Comparison of ENCODE assay signal across 35 cellular contexts in genomic region chr16:86390335-86390734, GRCh38.
"Had no signal": no experiment of that assay in that cellular context is flagged by ENCODE, and none has a peak within 500 bp of the region (broad histone marks: within the 10 kb centered on the region; RNA-seq: fewer than 3 reads in every experiment).

No MANE protein-coding gene starts in this region.

- H3K4me3 Mint-ChIP-seq: activated B cell treated with CpG ODN at 0.5 μM for 24 hours; activated CD4-positive, alpha-beta memory T cell treated with anti-CD3 and anti-CD28 coated beads for 36 hours; activated CD4-positive, alpha-beta T cell treated with anti-CD3 and anti-CD28 coated beads for 36 hours; activated CD8-positive, alpha-beta T cell treated with anti-CD3 and anti-CD28 coated beads for 36 hours; activated naive CD4-positive, alpha-beta T cell treated with anti-CD3 and anti-CD28 coated beads, Interleukin-2, amount 10 ng/mL, durations not matched to agents 7 days and 5 days; activated naive CD4-positive, alpha-beta T cell treated with anti-CD3 and anti-CD28 coated beads, Interleukin-2, amount 50 U/mL, for 24 hours; activated naive CD8-positive, alpha-beta T cell; activated naive CD8-positive, alpha-beta T cell treated with anti-CD3 and anti-CD28 coated beads, Interleukin-2, amount 10 ng/mL, durations not matched to agents 7 days and 5 days; activated naive CD8-positive, alpha-beta T cell treated with anti-CD3 and anti-CD28 coated beads, Interleukin-2, amount 50 U/mL, for 24 hours; activated T-cell treated with anti-CD3 and anti-CD28 coated beads, Interleukin-2, amount 50 U/mL, for 4 hours; activated T-cell treated with anti-CD3 and anti-CD28 coated beads, Interleukin-2, amount 50 U/mL, for 72 hours; activated T-helper 1 cell treated with anti-CD3 and anti-CD28 coated beads, Interleukin-12 subunit alpha, Interleukin-12 subunit beta, Interleukin-2, Interleukin-4 antibody, amounts not matched to agents 30 ng/mL and 10 ng/mL and 1 ng/mL, durations not matched to agents 14 hours and 24 hours and 36 hours; activated T-helper 17 cell treated with anti-CD3 and anti-CD28 coated beads, Interleukin-2, amount 50 U/mL, for 72 hours; brain; central memory CD8-positive, alpha-beta T cell; T-cell; T-helper 17 cell had no signal

- H3K36me3 Mint-ChIP-seq: activated CD4-positive, alpha-beta memory T cell treated with anti-CD3 and anti-CD28 coated beads for 36 hours; activated naive CD4-positive, alpha-beta T cell treated with anti-CD3 and anti-CD28 coated beads, Interleukin-2, amount 10 ng/mL, durations not matched to agents 7 days and 5 days; activated naive CD4-positive, alpha-beta T cell treated with anti-CD3 and anti-CD28 coated beads, Interleukin-2, amount 50 U/mL, for 24 hours; activated naive CD8-positive, alpha-beta T cell; activated naive CD8-positive, alpha-beta T cell treated with anti-CD3 and anti-CD28 coated beads, Interleukin-2, amount 10 ng/mL, durations not matched to agents 7 days and 5 days; brain; T-cell had no signal

- H3K9me3 Mint-ChIP-seq: activated B cell treated with CpG ODN at 0.5 μM for 24 hours; activated CD4-positive, alpha-beta memory T cell treated with anti-CD3 and anti-CD28 coated beads for 36 hours; activated CD8-positive, alpha-beta T cell treated with anti-CD3 and anti-CD28 coated beads for 36 hours; activated naive CD4-positive, alpha-beta T cell treated with anti-CD3 and anti-CD28 coated beads, Interleukin-2, amount 10 ng/mL, durations not matched to agents 7 days and 5 days; activated naive CD4-positive, alpha-beta T cell treated with anti-CD3 and anti-CD28 coated beads, Interleukin-2, amount 50 U/mL, for 24 hours; activated naive CD8-positive, alpha-beta T cell treated with anti-CD3 and anti-CD28 coated beads, Interleukin-2, amount 10 ng/mL, durations not matched to agents 7 days and 5 days; activated naive CD8-positive, alpha-beta T cell treated with anti-CD3 and anti-CD28 coated beads, Interleukin-2, amount 50 U/mL, for 24 hours; activated T-cell treated with anti-CD3 and anti-CD28 coated beads, Interleukin-2, amount 50 U/mL, for 4 hours; activated T-cell treated with anti-CD3 and anti-CD28 coated beads, Interleukin-2, amount 50 U/mL, for 72 hours; activated T-helper 1 cell treated with anti-CD3 and anti-CD28 coated beads, Interleukin-12 subunit alpha, Interleukin-12 subunit beta, Interleukin-2, Interleukin-4 antibody, amounts not matched to agents 30 ng/mL and 10 ng/mL and 1 ng/mL, durations not matched to agents 14 hours and 24 hours and 36 hours; activated T-helper 17 cell treated with anti-CD3 and anti-CD28 coated beads, Interleukin-2, amount 50 U/mL, for 72 hours; central memory CD8-positive, alpha-beta T cell; T-cell had no signal

- H3K4me3 ChIP-seq: ascending aorta, cardiac muscle cell had no signal

- H3K27me3 ChIP-seq: ascending aorta had no signal

- ATAC-seq: activated CD4-positive, alpha-beta T cell treated with anti-CD3 and anti-CD28 coated beads for 36 hours; activated CD8-positive, alpha-beta T cell treated with anti-CD3 and anti-CD28 coated beads for 36 hours; activated naive CD8-positive, alpha-beta T cell treated with anti-CD3 and anti-CD28 coated beads, Interleukin-2, amount 50 U/mL, for 24 hours; activated T-cell treated with anti-CD3 and anti-CD28 coated beads, Interleukin-2, amount 50 U/mL, for 4 hours; activated T-cell treated with anti-CD3 and anti-CD28 coated beads, Interleukin-2, amount 50 U/mL, for 72 hours; activated T-helper 17 cell treated with anti-CD3 and anti-CD28 coated beads, Interleukin-2, amount 50 U/mL, for 72 hours; T-cell; T-helper 17 cell had no signal

- H3K9me3 ChIP-seq: ascending aorta had no signal

- H3K27ac ChIP-seq: ascending aorta, cardiac muscle cell, VCaP had no signal

- H3K27me3 Mint-ChIP-seq: activated naive CD4-positive, alpha-beta T cell treated with anti-CD3 and anti-CD28 coated beads, Interleukin-2, amount 10 ng/mL, durations not matched to agents 7 days and 5 days; brain had no signal

- DNase-seq: activated B cell treated with CpG ODN at 0.5 μM for 24 hours; activated CD4-positive, alpha-beta memory T cell treated with anti-CD3 and anti-CD28 coated beads for 36 hours; activated CD4-positive, alpha-beta T cell treated with anti-CD3 and anti-CD28 coated beads for 36 hours; activated CD4-positive, alpha-beta T cell treated with anti-CD3 and anti-CD28 coated beads for 48 hours; activated CD4-positive, alpha-beta T cell treated with anti-CD3 and anti-CD28 coated beads, Interleukin-2, amount 50 U/mL, for 1 hour; activated CD4-positive, alpha-beta T cell treated with anti-CD3 and anti-CD28 coated beads, Interleukin-2, amount 50 U/mL, for 4 hours; activated CD4-positive, CD25-positive, alpha-beta regulatory T cell treated with anti-CD3 and anti-CD28 coated beads, Interleukin-2, amount 50 U/mL, for 72 hours; activated CD8-positive, alpha-beta memory T cell treated with anti-CD3 and anti-CD28 coated beads, Interleukin-2, amount 50 U/mL, for 4 hours; activated CD8-positive, alpha-beta T cell treated with anti-CD3 and anti-CD28 coated beads for 36 hours; activated effector memory CD4-positive, alpha-beta T cell treated with anti-CD3 and anti-CD28 coated beads, Interleukin-2, amount 50 U/mL, for 16 hours; activated gamma-delta T cell treated with Interleukin-2 at 50 U/mL for 16 hours; activated naive CD4-positive, alpha-beta T cell treated with anti-CD3 and anti-CD28 coated beads, Interleukin-2, amount 10 ng/mL, durations not matched to agents 7 days and 5 days; activated naive CD4-positive, alpha-beta T cell treated with Interleukin-2 at 50 U/mL for 16 hours; activated naive CD8-positive, alpha-beta T cell treated with anti-CD3 and anti-CD28 coated beads, Interleukin-2, amount 10 ng/mL, durations not matched to agents 7 days and 5 days; activated naive CD8-positive, alpha-beta T cell treated with anti-CD3 and anti-CD28 coated beads, Interleukin-2, amount 50 U/mL, for 24 hours; activated T-cell treated with anti-CD3 and anti-CD28 coated beads for 4 hours; activated T-cell treated with anti-CD3 and anti-CD28 coated beads, Interleukin-2, amount 50 U/mL, for 1 hour; activated T-cell treated with anti-CD3 and anti-CD28 coated beads, Interleukin-2, amount 50 U/mL, for 4 hours; activated T-cell treated with anti-CD3 and anti-CD28 coated beads, Interleukin-2, amount 50 U/mL, for 72 hours; amygdala; anterior cingulate cortex; caudate nucleus; cerebellar nuclear complex; T-cell; T-helper 17 cell; T-helper 9 cell had no signal

- H3K4me1 Mint-ChIP-seq: activated B cell treated with CpG ODN at 0.5 μM for 24 hours; activated CD4-positive, alpha-beta T cell treated with anti-CD3 and anti-CD28 coated beads for 36 hours; activated naive CD4-positive, alpha-beta T cell treated with anti-CD3 and anti-CD28 coated beads, Interleukin-2, amount 10 ng/mL, durations not matched to agents 7 days and 5 days; activated naive CD4-positive, alpha-beta T cell treated with anti-CD3 and anti-CD28 coated beads, Interleukin-2, amount 50 U/mL, for 24 hours; activated naive CD8-positive, alpha-beta T cell treated with anti-CD3 and anti-CD28 coated beads, Interleukin-2, amount 10 ng/mL, durations not matched to agents 7 days and 5 days; activated T-helper 17 cell treated with anti-CD3 and anti-CD28 coated beads, Interleukin-2, amount 50 U/mL, for 72 hours; central memory CD8-positive, alpha-beta T cell; T-cell; T-helper 17 cell had no signal

- H3K36me3 ChIP-seq: ascending aorta, cardiac muscle cell had no signal

- H3K4me1 ChIP-seq: ascending aorta had no signal

- H3K27ac Mint-ChIP-seq: activated B cell treated with CpG ODN at 0.5 μM for 24 hours; activated CD4-positive, alpha-beta memory T cell treated with anti-CD3 and anti-CD28 coated beads for 36 hours; activated CD4-positive, alpha-beta T cell treated with anti-CD3 and anti-CD28 coated beads for 36 hours; activated CD8-positive, alpha-beta T cell treated with anti-CD3 and anti-CD28 coated beads for 36 hours; activated naive CD4-positive, alpha-beta T cell treated with anti-CD3 and anti-CD28 coated beads, Interleukin-2, amount 10 ng/mL, durations not matched to agents 7 days and 5 days; activated naive CD4-positive, alpha-beta T cell treated with anti-CD3 and anti-CD28 coated beads, Interleukin-2, amount 50 U/mL, for 24 hours; activated naive CD8-positive, alpha-beta T cell; activated naive CD8-positive, alpha-beta T cell treated with anti-CD3 and anti-CD28 coated beads, Interleukin-2, amount 10 ng/mL, durations not matched to agents 7 days and 5 days; activated naive CD8-positive, alpha-beta T cell treated with anti-CD3 and anti-CD28 coated beads, Interleukin-2, amount 50 U/mL, for 24 hours; activated T-cell treated with anti-CD3 and anti-CD28 coated beads, Interleukin-2, amount 50 U/mL, for 72 hours; activated T-helper 1 cell treated with anti-CD3 and anti-CD28 coated beads, Interleukin-12 subunit alpha, Interleukin-12 subunit beta, Interleukin-2, Interleukin-4 antibody, amounts not matched to agents 30 ng/mL and 10 ng/mL and 1 ng/mL, durations not matched to agents 14 hours and 24 hours and 36 hours; activated T-helper 17 cell treated with anti-CD3 and anti-CD28 coated beads, Interleukin-2, amount 50 U/mL, for 72 hours; T-cell; T-helper 17 cell had no signal
